Comparison of ENCODE assay signal across 1 cellular context in the genomic region with DNA sequence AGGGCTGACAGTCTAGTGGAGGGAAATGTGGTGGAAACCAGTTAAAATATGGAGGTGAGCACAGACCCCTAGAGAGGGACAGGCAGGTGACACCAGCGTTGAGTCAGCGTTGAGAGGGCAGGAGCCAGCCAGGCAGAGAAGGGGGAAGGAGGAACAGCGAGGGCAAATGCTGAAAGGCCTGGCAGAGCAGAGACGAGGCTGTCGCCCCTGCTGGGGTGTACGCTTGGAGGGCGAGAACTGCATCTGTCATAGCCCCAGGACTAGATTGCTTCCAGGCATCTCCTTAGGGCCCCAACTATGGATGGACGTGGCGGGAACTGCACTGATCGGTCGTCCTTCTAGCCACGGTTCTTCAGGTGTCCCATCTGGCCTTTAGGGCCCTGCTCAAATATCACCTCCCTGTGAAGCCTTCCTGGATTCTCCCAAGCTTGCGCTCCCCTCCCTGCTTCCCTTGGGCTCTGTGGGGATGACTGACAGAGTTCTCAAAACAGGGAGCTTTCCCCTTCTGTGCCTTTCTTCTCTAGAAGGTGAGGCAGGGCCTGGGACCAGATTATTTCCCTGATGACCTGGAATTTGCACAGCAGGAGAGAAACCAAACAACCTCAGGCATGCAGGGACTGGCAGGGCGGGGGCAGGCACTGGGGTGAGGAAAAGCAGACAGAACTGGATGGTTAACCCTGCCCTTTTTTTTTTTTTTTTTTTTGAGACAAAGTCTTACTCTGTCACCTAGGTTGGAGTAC.
A peak's percentile ranks its signal among the peaks of the same experiment; 100 is the strongest.
TF ChIP-seq lines count a peak whose summit lies in the region.

No MANE protein-coding gene starts in this region.

TF ChIP-seq in Ishikawa, 13 proteins besides CTCF, POLR2A, EP300 and RAD21 (continued from another document):
- TF ChIP-seq TEAD4 (IDR thresholded peaks at IDR 0.05) (peak; percentile 94), TCF12 (IDR thresholded peaks at IDR 0.05; ENCODE audit: low read depth) (peak; percentile 62), CEBPB (IDR thresholded peaks at IDR 0.05) (no peak)
TF ChIP-seq in Ishikawa: peak in this region for 7.
